ENCODE assay signal across 9 cellular contexts in the genomic region with DNA sequence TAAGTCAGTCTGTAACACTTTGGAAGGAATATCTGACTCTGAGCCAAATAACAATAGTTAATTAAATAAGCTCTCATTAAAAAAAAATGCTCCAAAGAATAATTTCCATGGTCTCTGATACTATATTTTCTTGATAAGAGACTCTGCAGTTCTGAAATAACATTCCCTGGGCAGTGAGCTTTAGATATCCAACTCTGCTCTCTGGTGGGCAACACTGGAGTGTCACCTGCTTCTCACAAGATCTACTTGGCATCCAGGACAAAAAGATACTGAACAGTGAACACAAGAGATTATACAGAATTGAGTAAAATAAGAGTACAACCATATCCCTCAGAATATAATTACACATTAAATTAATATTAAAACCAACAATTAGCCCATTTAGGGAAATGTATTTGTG. TPM values are rescaled to one million over a fixed set of nuclear protein-coding genes. Genes with fewer than 3 reads are reported as not detected.
DNase-seq lines count a peak whose midpoint lies in the region; ATAC-seq and TF ChIP-seq lines count a peak whose summit lies in the region.
"Had no signal": no experiment of that assay in that cellular context is flagged by ENCODE, and none has a peak within 500 bp of the region (broad histone marks: within the 10 kb centered on the region; RNA-seq: fewer than 3 reads in every experiment).

No MANE protein-coding gene starts in this region.

- intact Hi-C loops in tibial artery (cut with DNase I; ENCODE audit: low total_unique reads) (no loop called here), sigmoid colon (cut with DNase I) (no loop called here)
- intact Hi-C loops in activated T-helper 1 cell treated with anti-CD3 and anti-CD28 coated beads, Interleukin-12 subunit alpha, Interleukin-12 subunit beta, Interleukin-2, Interleukin-4 antibody, amounts not matched to agents 30 ng/mL and 10 ng/mL and 1 ng/mL, durations not matched to agents 14 hours and 24 hours and 36 hours (cut with micrococcal nuclease) = no loop called here

- H3K4me3 Mint-ChIP-seq in glutamatergic neuron (ENCODE audit: unreplicated experiment) = no peak overlapping the region
- no peak overlapping the region for H3K4me3 Mint-ChIP-seq in activated T-helper 1 cell treated with anti-CD3 and anti-CD28 coated beads, Interleukin-12 subunit alpha, Interleukin-12 subunit beta, Interleukin-2, Interleukin-4 antibody, amounts not matched to agents 30 ng/mL and 10 ng/mL and 1 ng/mL, durations not matched to agents 14 hours and 24 hours and 36 hours
- H3K4me3 Mint-ChIP-seq: activated naive CD8-positive, alpha-beta T cell had no signal

- no peaks in the 10 kb centered on the region for H3K9me3 ChIP-seq in RWPE2 (ENCODE audit: severe bottlenecking)
- no peaks in the 10 kb centered on the region for H3K9me3 ChIP-seq in tibial artery
- no peaks in the 10 kb centered on the region for H3K9me3 ChIP-seq in sigmoid colon

- H3K27ac ChIP-seq in RWPE2 (ENCODE audit: poor library complexity, severe bottlenecking) = no peak overlapping the region
- H3K27ac ChIP-seq in tibial artery = no peak overlapping the region
- H3K27ac ChIP-seq in sigmoid colon = no peak overlapping the region

- H3K27ac Mint-ChIP-seq in glutamatergic neuron (ENCODE audit: unreplicated experiment) = no peak overlapping the region
- H3K27ac Mint-ChIP-seq in activated T-helper 1 cell treated with anti-CD3 and anti-CD28 coated beads, Interleukin-12 subunit alpha, Interleukin-12 subunit beta, Interleukin-2, Interleukin-4 antibody, amounts not matched to agents 30 ng/mL and 10 ng/mL and 1 ng/mL, durations not matched to agents 14 hours and 24 hours and 36 hours = no peak overlapping the region
- H3K27ac Mint-ChIP-seq: activated naive CD8-positive, alpha-beta T cell had no signal

- no peaks in the 10 kb centered on the region for H3K36me3 Mint-ChIP-seq in glutamatergic neuron (ENCODE audit: unreplicated experiment)
- H3K36me3 Mint-ChIP-seq in activated T-helper 1 cell treated with anti-CD3 and anti-CD28 coated beads, Interleukin-12 subunit alpha, Interleukin-12 subunit beta, Interleukin-2, Interleukin-4 antibody, amounts not matched to agents 30 ng/mL and 10 ng/mL and 1 ng/mL, durations not matched to agents 14 hours and 24 hours and 36 hours (ENCODE audit: low read depth) = peaks cover 36% of the 10 kb centered on the region

- ATAC-seq in RWPE2 (ENCODE audit: low read depth) (no peak), GM21528 (IDR thresholded peaks at IDR 0.05; ENCODE audit: low FRiP score, unreplicated experiment) (no peak)

- peak; percentile 21 for DNase-seq in A172 (ENCODE audit: low spot score)
- peak; percentile 42 for DNase-seq in GM12865 (ENCODE audit: low read depth)
- no peak for DNase-seq in RWPE2 (ENCODE audit: low spot score)
- DNase-seq in glutamatergic neuron = peak; percentile 28
- peak in 1 of 2 donors; percentile 40 for DNase-seq in tibial artery
- DNase-seq in activated T-helper 1 cell treated with anti-CD3 and anti-CD28 coated beads, Interleukin-12 subunit alpha, Interleukin-12 subunit beta, Interleukin-2, Interleukin-4 antibody, amounts not matched to agents 30 ng/mL and 10 ng/mL and 1 ng/mL, durations not matched to agents 14 hours and 24 hours and 36 hours (ENCODE audit: low spot score) = no peak
- DNase-seq in sigmoid colon = no peak

- H3K4me1 ChIP-seq in RWPE2 (ENCODE audit: insufficient read depth, poor library complexity, severe bottlenecking) (no peaks in the 10 kb centered on the region), tibial artery (no peaks in the 10 kb centered on the region), sigmoid colon (no peaks in the 10 kb centered on the region)

- peaks cover 2% of the 10 kb centered on the region for H3K27me3 Mint-ChIP-seq in glutamatergic neuron (ENCODE audit: unreplicated experiment)
- no peaks in the 10 kb centered on the region for H3K27me3 Mint-ChIP-seq in activated T-helper 1 cell treated with anti-CD3 and anti-CD28 coated beads, Interleukin-12 subunit alpha, Interleukin-12 subunit beta, Interleukin-2, Interleukin-4 antibody, amounts not matched to agents 30 ng/mL and 10 ng/mL and 1 ng/mL, durations not matched to agents 14 hours and 24 hours and 36 hours (ENCODE audit: insufficient read depth)
- H3K27me3 Mint-ChIP-seq: activated naive CD8-positive, alpha-beta T cell had no signal

- H3K27me3 ChIP-seq in RWPE2 (ENCODE audit: insufficient read depth, poor library complexity, severe bottlenecking) (no peaks in the 10 kb centered on the region), tibial artery (no peaks in the 10 kb centered on the region), sigmoid colon (no peaks in the 10 kb centered on the region)

- no peaks in the 10 kb centered on the region for H3K4me1 Mint-ChIP-seq in glutamatergic neuron (ENCODE audit: low read depth, unreplicated experiment)
- peaks cover 5% of the 10 kb centered on the region for H3K4me1 Mint-ChIP-seq in activated T-helper 1 cell treated with anti-CD3 and anti-CD28 coated beads, Interleukin-12 subunit alpha, Interleukin-12 subunit beta, Interleukin-2, Interleukin-4 antibody, amounts not matched to agents 30 ng/mL and 10 ng/mL and 1 ng/mL, durations not matched to agents 14 hours and 24 hours and 36 hours (ENCODE audit: low read depth)

- no peak for TF ChIP-seq POLR2A in sigmoid colon (IDR thresholded peaks at IDR 0.05)

- H3K4me3 ChIP-seq in GM12865 (ENCODE audit: low read depth, low read length) (no peak overlapping the region), RWPE2 (ENCODE audit: severe bottlenecking) (no peak overlapping the region), tibial artery (no peak overlapping the region), sigmoid colon (no peak overlapping the region)

- peaks cover 65% of the 10 kb centered on the region for H3K36me3 ChIP-seq in RWPE2 (ENCODE audit: low read depth)
- H3K36me3 ChIP-seq in tibial artery = peaks cover 29 to 74% (median 31%) of the 10 kb centered on the region in 3 donors
- peaks cover 6 to 96% (median 15%) of the 10 kb centered on the region in 4 donors for H3K36me3 ChIP-seq in sigmoid colon

- no peaks in the 10 kb centered on the region for H3K9me3 Mint-ChIP-seq in glutamatergic neuron (ENCODE audit: unreplicated experiment)
- H3K9me3 Mint-ChIP-seq in activated T-helper 1 cell treated with anti-CD3 and anti-CD28 coated beads, Interleukin-12 subunit alpha, Interleukin-12 subunit beta, Interleukin-2, Interleukin-4 antibody, amounts not matched to agents 30 ng/mL and 10 ng/mL and 1 ng/mL, durations not matched to agents 14 hours and 24 hours and 36 hours = no peaks in the 10 kb centered on the region

- TF ChIP-seq EP300 in sigmoid colon (IDR thresholded peaks at IDR 0.05) = no peak

- TF ChIP-seq CTCF in GM12865 (IDR thresholded peaks at IDR 0.05; ENCODE audit: insufficient read depth, low read depth, low read length, missing control alignments) (peak; percentile 31), RWPE2 (IDR thresholded peaks at IDR 0.05; ENCODE audit: poor library complexity, severe bottlenecking) (peak; percentile 22), glutamatergic neuron (IDR thresholded peaks at IDR 0.05; ENCODE audit: partially characterized antibody, unreplicated experiment) (no peak), tibial artery (IDR thresholded peaks at IDR 0.05) (peak; percentile 48), sigmoid colon (IDR thresholded peaks at IDR 0.05) (no peak)

RNA-seq across cellular contexts. Expression of gene BLMH, which starts 13.7 kb away (rescaled TPM):
- 48.7 and 50.5 TPM in 2 replicates for total RNA-seq in A172 (2014; rRNA removed; shearing (Covaris generic))
- 103 TPM for total RNA-seq in glutamatergic neuron (ENCODE audit: unreplicated experiment)
- 64.8 and 64.9 TPM in 2 replicates for total RNA-seq in activated T-helper 1 cell treated with anti-CD3 and anti-CD28 coated beads, Interleukin-12 subunit alpha, Interleukin-12 subunit beta, Interleukin-2, Interleukin-4 antibody, amounts not matched to agents 30 ng/mL and 10 ng/mL and 1 ng/mL, durations not matched to agents 14 hours and 24 hours and 36 hours
- total RNA-seq in sigmoid colon = 10 to 100 TPM; 19.3 to 33.8 (median 27.2) TPM
- 10 to 100 TPM in 2 of 3 donors, 1 to 10 TPM in 1; 8.6 to 20.8 (median 12.6) TPM for polyA plus RNA-seq in sigmoid colon

RNA-seq across cellular contexts. Expression of gene SLC6A4, which starts 42.5 kb away (rescaled TPM):
- total RNA-seq in A172 (2014; rRNA removed; shearing (Covaris generic)) = 0.07 TPM in 1 of 2 replicates, not detected in the other
- total RNA-seq in glutamatergic neuron (ENCODE audit: unreplicated experiment) (not detected), sigmoid colon (under 1 TPM in 1 of 4 donors, not detected in 3; 0.36 TPM)
- not detected in 2 replicates for total RNA-seq in activated T-helper 1 cell treated with anti-CD3 and anti-CD28 coated beads, Interleukin-12 subunit alpha, Interleukin-12 subunit beta, Interleukin-2, Interleukin-4 antibody, amounts not matched to agents 30 ng/mL and 10 ng/mL and 1 ng/mL, durations not matched to agents 14 hours and 24 hours and 36 hours
- polyA plus RNA-seq in sigmoid colon = under 1 TPM in 1 of 3 donors, not detected in 2; 0.20 TPM

RNA-seq across cellular contexts. Expression of gene TMIGD1, which starts 55.8 kb away (rescaled TPM):
- total RNA-seq in A172 (2014; rRNA removed; shearing (Covaris generic)) = not detected in 2 replicates
- total RNA-seq in glutamatergic neuron (ENCODE audit: unreplicated experiment) = not detected
- not detected in 2 replicates for total RNA-seq in activated T-helper 1 cell treated with anti-CD3 and anti-CD28 coated beads, Interleukin-12 subunit alpha, Interleukin-12 subunit beta, Interleukin-2, Interleukin-4 antibody, amounts not matched to agents 30 ng/mL and 10 ng/mL and 1 ng/mL, durations not matched to agents 14 hours and 24 hours and 36 hours
- under 1 TPM in 1 of 4 donors, not detected in 3; 0.71 TPM for total RNA-seq in sigmoid colon
- polyA plus RNA-seq in sigmoid colon = 10 to 100 TPM; 26.2 to 97.8 (median 96.1) TPM

Comparison
In these comparisons a context has a peak if more than half of its experiments do, and no peak if none do; other contexts are left out.
1. DNase-seq: peak in A172 (single experiment), GM12865 (single experiment) and glutamatergic neuron (single experiment); none in RWPE2 (single experiment), activated T-helper 1 cell treated with anti-CD3 and anti-CD28 coated beads, Interleukin-12 subunit alpha, Interleukin-12 subunit beta, Interleukin-2, Interleukin-4 antibody, amounts not matched to agents 30 ng/mL and 10 ng/mL and 1 ng/mL, durations not matched to agents 14 hours and 24 hours and 36 hours (single experiment) and sigmoid colon (single experiment).
2. CTCF ChIP-seq: peak in GM12865 (single experiment), RWPE2 (single experiment) and tibial artery (2 of 2); none in glutamatergic neuron (single experiment) and sigmoid colon (0 of 4).